Comparison of ENCODE assay signal across 14 cellular contexts in genomic region chr17:66549312-66549705, GRCh38.
A peak's percentile ranks its signal among the peaks of the same experiment; 100 is the strongest.
DNase-seq lines count a peak whose midpoint lies in the region; ATAC-seq, FAIRE-seq and TF ChIP-seq lines count a peak whose summit lies in the region.
"Had no signal": no experiment of that assay in that cellular context is flagged by ENCODE, and none has a peak within 500 bp of the region (broad histone marks: within the 10 kb centered on the region; RNA-seq: fewer than 3 reads in every experiment).

No MANE protein-coding gene starts in this region.

- H3K36me3 Mint-ChIP-seq in activated CD4-positive, alpha-beta T cell treated with anti-CD3 and anti-CD28 coated beads for 36 hours (ENCODE audit: low read depth), result peaks cover 32% of the 10 kb centered on the region
- peaks cover 28% of the 10 kb centered on the region for H3K36me3 Mint-ChIP-seq in activated CD8-positive, alpha-beta T cell treated with anti-CD3 and anti-CD28 coated beads for 36 hours (ENCODE audit: low read depth)

- peak; percentile 95 for DNase-seq in ACHN
- no peak for DNase-seq in HTR-8/SVneo (ENCODE audit: insufficient read length, low spot score)
- DNase-seq in amniotic epithelial cell (ENCODE audit: low read depth), result peak; percentile 39
- peak; percentile 34 for DNase-seq in iPS-NIHi11 (ENCODE audit: low spot score)
- DNase-seq in activated CD4-positive, alpha-beta T cell treated with anti-CD3 and anti-CD28 coated beads for 36 hours, result no peak
- no peak for DNase-seq in activated CD8-positive, alpha-beta T cell treated with anti-CD3 and anti-CD28 coated beads for 36 hours
- DNase-seq: activated CD4-positive, alpha-beta T cell treated with anti-CD3 and anti-CD28 coated beads, Interleukin-2, amount 10 ng/mL, durations not matched to agents 7 days and 5 days; activated naive CD8-positive, alpha-beta T cell treated with anti-CD3 and anti-CD28 coated beads for 36 hours; NCI-H2171 treated with DMSO at 0.1 percent for 48 hours; pancreas; stimulated activated CD4-positive, alpha-beta T cell treated with anti-CD3 and anti-CD28 coated beads, Interleukin-4, amount 100 ng/mL, for 4 hours; substantia nigra had no signal

- H3K27ac Mint-ChIP-seq in activated CD4-positive, alpha-beta T cell treated with anti-CD3 and anti-CD28 coated beads for 36 hours, result no peak overlapping the region
- no peak overlapping the region for H3K27ac Mint-ChIP-seq in activated CD8-positive, alpha-beta T cell treated with anti-CD3 and anti-CD28 coated beads for 36 hours
- H3K27ac Mint-ChIP-seq: activated naive CD8-positive, alpha-beta T cell treated with anti-CD3 and anti-CD28 coated beads for 36 hours had no signal

- ATAC-seq in HG03432 (IDR thresholded peaks at IDR 0.05; ENCODE audit: unreplicated experiment), result no peak
- no peak for ATAC-seq in GM21515 (IDR thresholded peaks at IDR 0.05; ENCODE audit: unreplicated experiment)
- no peak for ATAC-seq in activated CD4-positive, alpha-beta T cell treated with anti-CD3 and anti-CD28 coated beads for 36 hours
- no peak for ATAC-seq in activated CD8-positive, alpha-beta T cell treated with anti-CD3 and anti-CD28 coated beads for 36 hours
- ATAC-seq: pancreas had no signal

- peak; percentile 59 for FAIRE-seq in HTR-8/SVneo (lab: Jason Lieb, UNC)
- FAIRE-seq: pancreas had no signal

- peaks cover 8% of the 10 kb centered on the region for H3K9me3 Mint-ChIP-seq in activated CD4-positive, alpha-beta T cell treated with anti-CD3 and anti-CD28 coated beads for 36 hours (ENCODE audit: low read depth)
- peaks cover 14% of the 10 kb centered on the region for H3K9me3 Mint-ChIP-seq in activated CD8-positive, alpha-beta T cell treated with anti-CD3 and anti-CD28 coated beads for 36 hours

- POLR2A ChIA-PET in activated CD4-positive, alpha-beta T cell treated with anti-CD3 and anti-CD28 coated beads for 36 hours (lab: Charles Lee), result no interaction called here
- POLR2A ChIA-PET in activated CD8-positive, alpha-beta T cell treated with anti-CD3 and anti-CD28 coated beads for 36 hours (lab: Charles Lee), result interaction anchor here (0.6 to 0.8 kb wide), 2 partner anchors 24 to 44 kb away, joined by 3 read pairs; no protein-coding TSS in a partner anchor

- no peak for TF ChIP-seq CTCF in activated CD8-positive, alpha-beta T cell treated with anti-CD3 and anti-CD28 coated beads for 36 hours (IDR thresholded peaks at IDR 0.05)

- no peak overlapping the region for H3K4me3 Mint-ChIP-seq in activated CD4-positive, alpha-beta T cell treated with anti-CD3 and anti-CD28 coated beads for 36 hours
- no peak overlapping the region for H3K4me3 Mint-ChIP-seq in activated CD8-positive, alpha-beta T cell treated with anti-CD3 and anti-CD28 coated beads for 36 hours
- H3K4me3 Mint-ChIP-seq: activated CD4-positive, alpha-beta T cell treated with anti-CD3 and anti-CD28 coated beads, Interleukin-2, amount 10 ng/mL, durations not matched to agents 7 days and 5 days; activated naive CD8-positive, alpha-beta T cell treated with anti-CD3 and anti-CD28 coated beads for 36 hours had no signal

- in situ Hi-C loops in ACHN (cut with HindIII; ENCODE audit: low pct_ligation_motif_present, low pct_unique_long_range_greater_than_20kb, low sequenced_read_pairs), result no loop called here

- no peaks in the 10 kb centered on the region for H3K27me3 Mint-ChIP-seq in activated CD4-positive, alpha-beta T cell treated with anti-CD3 and anti-CD28 coated beads for 36 hours
- no peaks in the 10 kb centered on the region for H3K27me3 Mint-ChIP-seq in activated CD8-positive, alpha-beta T cell treated with anti-CD3 and anti-CD28 coated beads for 36 hours
- H3K27me3 Mint-ChIP-seq: activated CD4-positive, alpha-beta T cell treated with anti-CD3 and anti-CD28 coated beads, Interleukin-2, amount 10 ng/mL, durations not matched to agents 7 days and 5 days; activated naive CD8-positive, alpha-beta T cell treated with anti-CD3 and anti-CD28 coated beads for 36 hours had no signal

- H3K4me1 Mint-ChIP-seq in activated CD4-positive, alpha-beta T cell treated with anti-CD3 and anti-CD28 coated beads for 36 hours, result peaks cover 52% of the 10 kb centered on the region
- peaks cover 43% of the 10 kb centered on the region for H3K4me1 Mint-ChIP-seq in activated CD8-positive, alpha-beta T cell treated with anti-CD3 and anti-CD28 coated beads for 36 hours (ENCODE audit: low read depth)

- intact Hi-C loops in activated CD4-positive, alpha-beta T cell treated with anti-CD3 and anti-CD28 coated beads for 36 hours (cut with DNase I, micrococcal nuclease), result no loop called here
- intact Hi-C loops in activated CD8-positive, alpha-beta T cell treated with anti-CD3 and anti-CD28 coated beads for 36 hours (cut with micrococcal nuclease), result loop anchor here (10.0 kb wide), 1 partner anchor 245 kb away; the partner anchor contains the start of gene PRKCA

- CTCF ChIA-PET in activated CD4-positive, alpha-beta T cell treated with anti-CD3 and anti-CD28 coated beads for 36 hours (lab: Charles Lee), result interaction anchor here (1.1 kb wide), 1 partner anchor 81 kb away, joined by 4 read pairs; no protein-coding TSS in a partner anchor
- CTCF ChIA-PET in activated CD8-positive, alpha-beta T cell treated with anti-CD3 and anti-CD28 coated beads for 36 hours (lab: Charles Lee), result interaction anchor here (2.4 kb wide), 1 partner anchor 18 kb away, joined by 19 read pairs; no protein-coding TSS in a partner anchor

Comparison
In these comparisons a context has a peak if more than half of its experiments do, and no peak if none do; other contexts are left out.
1. DNase-seq: peak in ACHN (single experiment), amniotic epithelial cell (single experiment) and iPS-NIHi11 (single experiment); none in HTR-8/SVneo (single experiment), activated CD4-positive, alpha-beta T cell treated with anti-CD3 and anti-CD28 coated beads for 36 hours (single experiment) and activated CD8-positive, alpha-beta T cell treated with anti-CD3 and anti-CD28 coated beads for 36 hours (single experiment).